ENCODE assay signal across 26 cellular contexts in genomic region chr2:190742431-190742830, GRCh38.
DNase-seq lines count a peak whose midpoint lies in the region; ATAC-seq and TF ChIP-seq lines count a peak whose summit lies in the region.
"Had no signal": no experiment of that assay in that cellular context is flagged by ENCODE, and none has a peak within 500 bp of the region (broad histone marks: within the 10 kb centered on the region; RNA-seq: fewer than 3 reads in every experiment).

No MANE protein-coding gene starts in this region.

- H3K27ac Mint-ChIP-seq in activated CD8-positive, alpha-beta T cell treated with anti-CD3 and anti-CD28 coated beads for 36 hours, result no peak overlapping the region
- H3K27ac Mint-ChIP-seq in activated CD8-positive, alpha-beta T cell treated with anti-CD3 and anti-CD28 coated beads, Interleukin-2, amount 10 ng/mL, durations not matched to agents 7 days and 5 days, result no peak overlapping the region
- peak overlapping the region; percentile 39 for H3K27ac Mint-ChIP-seq in stimulated activated naive CD8-positive, alpha-beta T cell treated with anti-CD3 and anti-CD28 coated beads, Interleukin-15, Interleukin-2, amounts not matched to agents 100 ng/mL and 50 ng/mL, for 24 hours
- H3K27ac Mint-ChIP-seq: CD4-positive, alpha-beta T cell had no signal

- peak; percentile 24 for ATAC-seq in activated CD8-positive, alpha-beta T cell treated with anti-CD3 and anti-CD28 coated beads for 36 hours
- no peak for ATAC-seq in activated CD8-positive, alpha-beta T cell treated with anti-CD3 and anti-CD28 coated beads, Interleukin-2, amount 10 ng/mL, durations not matched to agents 7 days and 5 days
- no peak for ATAC-seq in stimulated activated naive CD8-positive, alpha-beta T cell treated with anti-CD3 and anti-CD28 coated beads, Interleukin-15, Interleukin-2, amounts not matched to agents 100 U/mL and 50 U/mL, for 24 hours
- ATAC-seq in HG03025 (IDR thresholded peaks at IDR 0.05; ENCODE audit: low FRiP score, unreplicated experiment), result no peak
- ATAC-seq: A549, Right ventricle myocardium inferior, SK-N-SH treated with all-trans-retinoic acid at 6 μM for 48 hours had no signal

- H3K27ac ChIP-seq in angular gyrus (ENCODE audit: low read depth, low read length) (peak overlapping the region; percentile 55), temporal lobe (ENCODE audit: low read depth, low read length) (peak overlapping the region; percentile 37)
- H3K27ac ChIP-seq: A549; BLaER1 treated with 17β-estradiol and CSF1 and Interleukin-3, amounts not matched to agents 10 nM and 100 nM; GM23248; PC-9; SJCRH30 had no signal

- peaks cover 18% of the 10 kb centered on the region for H3K4me1 Mint-ChIP-seq in activated CD8-positive, alpha-beta T cell treated with anti-CD3 and anti-CD28 coated beads for 36 hours (ENCODE audit: low read depth)
- H3K4me1 Mint-ChIP-seq in activated CD8-positive, alpha-beta T cell treated with anti-CD3 and anti-CD28 coated beads, Interleukin-2, amount 10 ng/mL, durations not matched to agents 7 days and 5 days (ENCODE audit: low read depth), result no peaks in the 10 kb centered on the region
- peaks cover 23% of the 10 kb centered on the region for H3K4me1 Mint-ChIP-seq in stimulated activated naive CD8-positive, alpha-beta T cell treated with anti-CD3 and anti-CD28 coated beads, Interleukin-15, Interleukin-2, amounts not matched to agents 100 ng/mL and 50 ng/mL, for 24 hours (ENCODE audit: low read depth)

- POLR2A ChIA-PET in activated CD8-positive, alpha-beta T cell treated with anti-CD3 and anti-CD28 coated beads for 36 hours (lab: Charles Lee), result interaction anchor here (0.8 to 0.9 kb wide), 2 partner anchors 11 to 20 kb away, joined by 3 read pairs; no protein-coding TSS in a partner anchor
- POLR2A ChIA-PET in activated CD8-positive, alpha-beta T cell treated with anti-CD3 and anti-CD28 coated beads, Interleukin-2, amount 10 ng/mL, durations not matched to agents 7 days and 5 days (lab: Charles Lee), result no interaction called here

- TF ChIP-seq CTCF in activated CD8-positive, alpha-beta T cell treated with anti-CD3 and anti-CD28 coated beads for 36 hours (IDR thresholded peaks at IDR 0.05), result no peak

- CTCF ChIA-PET in activated CD8-positive, alpha-beta T cell treated with anti-CD3 and anti-CD28 coated beads for 36 hours (lab: Charles Lee), result interaction anchor here (0.9 to 1.5 kb wide), 2 partner anchors 11 to 107 kb away, joined by 3 to 4 read pairs; no protein-coding TSS in a partner anchor
- CTCF ChIA-PET in activated CD8-positive, alpha-beta T cell treated with anti-CD3 and anti-CD28 coated beads, Interleukin-2, amount 10 ng/mL, durations not matched to agents 7 days and 5 days (lab: Charles Lee), result interaction anchor here (0.6 kb wide), 1 partner anchor 21 kb away, joined by 3 read pairs; no protein-coding TSS in a partner anchor

- H3K36me3 Mint-ChIP-seq in activated CD8-positive, alpha-beta T cell treated with anti-CD3 and anti-CD28 coated beads for 36 hours (ENCODE audit: low read depth), result no peaks in the 10 kb centered on the region
- no peaks in the 10 kb centered on the region for H3K36me3 Mint-ChIP-seq in activated CD8-positive, alpha-beta T cell treated with anti-CD3 and anti-CD28 coated beads, Interleukin-2, amount 10 ng/mL, durations not matched to agents 7 days and 5 days (ENCODE audit: low read depth)
- no peaks in the 10 kb centered on the region for H3K36me3 Mint-ChIP-seq in stimulated activated naive CD8-positive, alpha-beta T cell treated with anti-CD3 and anti-CD28 coated beads, Interleukin-15, Interleukin-2, amounts not matched to agents 100 ng/mL and 50 ng/mL, for 24 hours (ENCODE audit: low read depth)

- H3K9me3 Mint-ChIP-seq in activated CD8-positive, alpha-beta T cell treated with anti-CD3 and anti-CD28 coated beads for 36 hours, result no peaks in the 10 kb centered on the region
- H3K9me3 Mint-ChIP-seq in activated CD8-positive, alpha-beta T cell treated with anti-CD3 and anti-CD28 coated beads, Interleukin-2, amount 10 ng/mL, durations not matched to agents 7 days and 5 days (ENCODE audit: insufficient read depth), result no peaks in the 10 kb centered on the region
- H3K9me3 Mint-ChIP-seq in stimulated activated naive CD8-positive, alpha-beta T cell treated with anti-CD3 and anti-CD28 coated beads, Interleukin-15, Interleukin-2, amounts not matched to agents 100 ng/mL and 50 ng/mL, for 24 hours, result no peaks in the 10 kb centered on the region
- H3K9me3 Mint-ChIP-seq: CD4-positive, alpha-beta T cell had no signal

- peaks cover 1% of the 10 kb centered on the region for H3K27me3 Mint-ChIP-seq in activated CD8-positive, alpha-beta T cell treated with anti-CD3 and anti-CD28 coated beads for 36 hours
- H3K27me3 Mint-ChIP-seq in activated CD8-positive, alpha-beta T cell treated with anti-CD3 and anti-CD28 coated beads, Interleukin-2, amount 10 ng/mL, durations not matched to agents 7 days and 5 days (ENCODE audit: low read depth), result no peaks in the 10 kb centered on the region
- H3K27me3 Mint-ChIP-seq in stimulated activated naive CD8-positive, alpha-beta T cell treated with anti-CD3 and anti-CD28 coated beads, Interleukin-15, Interleukin-2, amounts not matched to agents 100 ng/mL and 50 ng/mL, for 24 hours, result no peaks in the 10 kb centered on the region
- H3K27me3 Mint-ChIP-seq: CD4-positive, alpha-beta T cell had no signal

- H3K4me3 Mint-ChIP-seq in activated CD8-positive, alpha-beta T cell treated with anti-CD3 and anti-CD28 coated beads for 36 hours, result no peak overlapping the region
- no peak overlapping the region for H3K4me3 Mint-ChIP-seq in activated CD8-positive, alpha-beta T cell treated with anti-CD3 and anti-CD28 coated beads, Interleukin-2, amount 10 ng/mL, durations not matched to agents 7 days and 5 days
- H3K4me3 Mint-ChIP-seq in stimulated activated naive CD8-positive, alpha-beta T cell treated with anti-CD3 and anti-CD28 coated beads, Interleukin-15, Interleukin-2, amounts not matched to agents 100 ng/mL and 50 ng/mL, for 24 hours, result no peak overlapping the region
- H3K4me3 Mint-ChIP-seq: CD4-positive, alpha-beta T cell had no signal

- no peak for DNase-seq in activated CD8-positive, alpha-beta T cell treated with anti-CD3 and anti-CD28 coated beads for 36 hours
- no peak for DNase-seq in activated CD8-positive, alpha-beta T cell treated with anti-CD3 and anti-CD28 coated beads, Interleukin-2, amount 10 ng/mL, durations not matched to agents 7 days and 5 days
- DNase-seq in stimulated activated naive CD8-positive, alpha-beta T cell treated with anti-CD3 and anti-CD28 coated beads, Interleukin-15, Interleukin-2, amounts not matched to agents 100 U/mL and 50 U/mL, for 24 hours, result no peak
- DNase-seq in hypothalamus (lab: John Stamatoyannopoulos, UW), result no peak
- DNase-seq: AML-193; CD4-positive, alpha-beta T cell; GM23248; KG1; MG63; NCI-H1105 treated with DMSO at 0.1 percent for 48 hours; NCI-H146; NCI-H1930; NCI-H446; NCI-H524 treated with DMSO at 0.1 percent for 48 hours; NCI-H82; NK-92 treated with Interleukin-12 subunit alpha and Interleukin-12 subunit beta, amount 100 ng/mL, for 24 hours; PC-9; SJCRH30 had no signal

- intact Hi-C loops in activated CD8-positive, alpha-beta T cell treated with anti-CD3 and anti-CD28 coated beads for 36 hours (cut with micrococcal nuclease), result no loop called here
